ENCODE assay signal across 13 cellular contexts in genomic region chr17:7249219-7249618, GRCh38. TPM values are rescaled to one million over a fixed set of nuclear protein-coding genes. Genes with fewer than 3 reads are reported as not detected.
DNase-seq lines count a peak whose midpoint lies in the region; ATAC-seq and TF ChIP-seq lines count a peak whose summit lies in the region.
"Had no signal": no experiment of that assay in that cellular context is flagged by ENCODE, and none has a peak within 500 bp of the region (broad histone marks: within the 10 kb centered on the region; RNA-seq: fewer than 3 reads in every experiment).

No MANE protein-coding gene starts in this region.

- no peak overlapping the region for H2BK12ac ChIP-seq in mesenchymal stem cell (ENCODE audit: low read length in 2 of 2)

- no peak overlapping the region for H2AK5ac ChIP-seq in mesenchymal stem cell (ENCODE audit: low read length, severe bottlenecking)

- POLR2A ChIA-PET in Caco-2 (lab: Charles Lee): no interaction called here
- POLR2A ChIA-PET in activated CD4-positive, alpha-beta memory T cell treated with anti-CD3 and anti-CD28 coated beads for 36 hours (lab: Charles Lee): interaction anchor here (1.0 to 1.6 kb wide), 3 partner anchors 8 to 11 kb away, joined by 3 to 6 read pairs (median 4); no protein-coding TSS in a partner anchor

- H3K23ac ChIP-seq in mesenchymal stem cell (ENCODE audit: low read length in 2 of 2): no peak overlapping the region

- no peak overlapping the region for H4K91ac ChIP-seq in mesenchymal stem cell (ENCODE audit: low read length)

- no TSS peak for BruUV-seq in Caco-2 (replicated peaks; lab: Mats Ljungman, UMichigan)

- H3K4ac ChIP-seq in mesenchymal stem cell (ENCODE audit: low read depth in 1 of 2, low read length in 2 of 2): no peak overlapping the region

- peaks cover 54% of the 10 kb centered on the region for H3K36me3 Mint-ChIP-seq in Caco-2 (ENCODE audit: insufficient read depth, unreplicated experiment)
- peaks cover 26% of the 10 kb centered on the region for H3K36me3 Mint-ChIP-seq in activated CD4-positive, alpha-beta memory T cell treated with anti-CD3 and anti-CD28 coated beads for 36 hours

- no peaks in the 10 kb centered on the region for H3K27me3 Mint-ChIP-seq in Caco-2 (ENCODE audit: insufficient read depth, unreplicated experiment)
- H3K27me3 Mint-ChIP-seq in activated CD4-positive, alpha-beta memory T cell treated with anti-CD3 and anti-CD28 coated beads for 36 hours: no peaks in the 10 kb centered on the region

- no peak overlapping the region for H3K14ac ChIP-seq in mesenchymal stem cell (ENCODE audit: low read length in 2 of 2)

- intact Hi-C loops in Caco-2 (cut with micrococcal nuclease; ENCODE audit: unreplicated experiment): no loop called here
- intact Hi-C loops in activated CD4-positive, alpha-beta memory T cell treated with anti-CD3 and anti-CD28 coated beads for 36 hours (cut with micrococcal nuclease): no loop called here

- H3K4me1 ChIP-seq in Caco-2: no peaks in the 10 kb centered on the region
- H3K4me1 ChIP-seq in mesenchymal stem cell (ENCODE audit: control insufficient read depth, insufficient read depth, low read depth, low read length): peaks cover 15% of the 10 kb centered on the region

- H4K8ac ChIP-seq in mesenchymal stem cell (ENCODE audit: low read length): no peak overlapping the region

- H2BK120ac ChIP-seq in mesenchymal stem cell (ENCODE audit: low read depth, low read length): no peak overlapping the region

- peaks cover 11% of the 10 kb centered on the region for H3K4me1 Mint-ChIP-seq in Caco-2 (ENCODE audit: low read depth, unreplicated experiment)
- H3K4me1 Mint-ChIP-seq in activated CD4-positive, alpha-beta memory T cell treated with anti-CD3 and anti-CD28 coated beads for 36 hours (ENCODE audit: low read depth): peaks cover 42% of the 10 kb centered on the region

- no peak overlapping the region for H3K27ac Mint-ChIP-seq in Caco-2 (ENCODE audit: unreplicated experiment)
- peak overlapping the region; percentile 46 for H3K27ac Mint-ChIP-seq in activated CD4-positive, alpha-beta memory T cell treated with anti-CD3 and anti-CD28 coated beads for 36 hours

- H3K36me3 ChIP-seq in Caco-2 (ENCODE audit: control insufficient read depth, insufficient read depth, low read length) (no peaks in the 10 kb centered on the region), mesenchymal stem cell (ENCODE audit: control insufficient read depth in 1 of 2, insufficient read depth in 2 of 2, low read depth in 1 of 2, low read length in 2 of 2) (peaks cover 19 to 28% of the 10 kb centered on the region in 2 experiments)

- CTCF ChIA-PET in Caco-2 (lab: Charles Lee): no interaction called here
- CTCF ChIA-PET in activated CD4-positive, alpha-beta memory T cell treated with anti-CD3 and anti-CD28 coated beads for 36 hours (lab: Charles Lee): interaction anchor here (1.4 to 2.0 kb wide), 3 partner anchors 10 to 47 kb away, joined by 3 to 7 read pairs (median 4); partner anchors contain the start of gene PHF23

- peak overlapping the region; percentile 44 for H3K4me3 Mint-ChIP-seq in Caco-2 (ENCODE audit: unreplicated experiment)
- peak overlapping the region; percentile 43 for H3K4me3 Mint-ChIP-seq in activated CD4-positive, alpha-beta memory T cell treated with anti-CD3 and anti-CD28 coated beads for 36 hours

- no peak overlapping the region for H2BK5ac ChIP-seq in mesenchymal stem cell (ENCODE audit: low read depth, low read length, poor library complexity, severe bottlenecking)

- no peak overlapping the region for H2AFZ ChIP-seq in mesenchymal stem cell (ENCODE audit: low read depth, low read length)

- no peak for TF ChIP-seq CTCF in 22Rv1 (IDR thresholded peaks at IDR 0.05)
- TF ChIP-seq CTCF in Caco-2 (IDR thresholded peaks at IDR 0.05; ENCODE audit: insufficient read depth in 1 of 2, low read depth in 1 of 2, low read length in 1 of 2, severe bottlenecking in 1 of 2, unreplicated experiment in 1 of 2): no peak

- no peak overlapping the region for H2BK15ac ChIP-seq in mesenchymal stem cell (ENCODE audit: low read depth, poor library complexity, severe bottlenecking)

- H3K27me3 ChIP-seq in Caco-2 (replicated peaks; ENCODE audit: control insufficient read depth, insufficient read depth, low read length): no peaks in the 10 kb centered on the region
- no peaks in the 10 kb centered on the region for H3K27me3 ChIP-seq in mesenchymal stem cell (ENCODE audit: control insufficient read depth in 1 of 2, insufficient read depth in 1 of 2, low read length in 2 of 2)
- H3K27me3 ChIP-seq: esophagus muscularis mucosa had no signal

- no peak overlapping the region for H3K18ac ChIP-seq in mesenchymal stem cell (ENCODE audit: low read depth in 1 of 2, low read length in 2 of 2)

- peaks cover 11% of the 10 kb centered on the region for H3K79me1 ChIP-seq in mesenchymal stem cell (replicated peaks; ENCODE audit: low read length, poor library complexity, severe bottlenecking)

- ATAC-seq in GM21528 (IDR thresholded peaks at IDR 0.05; ENCODE audit: low FRiP score, unreplicated experiment): no peak
- no peak for ATAC-seq in GM18909 (IDR thresholded peaks at IDR 0.05; ENCODE audit: poor library complexity, unreplicated experiment)
- ATAC-seq: left colon, sciatic nerve had no signal

- peak overlapping the region; percentile 43 for H3K9ac ChIP-seq in mesenchymal stem cell (ENCODE audit: low read length)

- no peak overlapping the region for H3K4me3 ChIP-seq in Caco-2 (ENCODE audit: low read depth, low read length)
- peak overlapping the region in 1 of 2 experiments; percentile 14 for H3K4me3 ChIP-seq in mesenchymal stem cell (ENCODE audit: insufficient read depth in 1 of 2, low read depth in 1 of 2, low read length in 2 of 2)

- H3K27ac ChIP-seq in 22Rv1 (peak overlapping the region; percentile 99), mesenchymal stem cell (ENCODE audit: low read length, poor library complexity, severe bottlenecking) (no peak overlapping the region)

- DNase-seq in Caco-2 (no peak), mesenchymal stem cell (no peak), NCI-H510A treated with DMSO at 0.1 percent for 48 hours (lab: John Stamatoyannopoulos, UW) (no peak), NCI-H1092 (lab: John Stamatoyannopoulos, UW) (no peak)
- no peak for DNase-seq in activated CD4-positive, alpha-beta memory T cell treated with anti-CD3 and anti-CD28 coated beads for 36 hours
- DNase-seq: DMS 273 treated with DMSO at 0.1 percent for 48 hours, left colon, NCI-H1092 treated with DMSO at 0.1 percent for 48 hours had no signal

- WGBS in mesenchymal stem cell: 92% methylated on average over 6 of the region's 6 CpGs

- H3K9me3 ChIP-seq in Caco-2: no peaks in the 10 kb centered on the region
- H3K9me3 ChIP-seq in mesenchymal stem cell (ENCODE audit: control insufficient read depth, low read length): no peaks in the 10 kb centered on the region
- H3K9me3 ChIP-seq: esophagus muscularis mucosa had no signal

- H3K4me2 ChIP-seq in mesenchymal stem cell (ENCODE audit: low read length, poor library complexity, severe bottlenecking): no peak overlapping the region

- H3K9me3 Mint-ChIP-seq in Caco-2 (ENCODE audit: unreplicated experiment): no peaks in the 10 kb centered on the region
- no peaks in the 10 kb centered on the region for H3K9me3 Mint-ChIP-seq in activated CD4-positive, alpha-beta memory T cell treated with anti-CD3 and anti-CD28 coated beads for 36 hours

RNA-seq across cellular contexts. Expression of gene CTDNEP1, which starts 2.3 kb away (rescaled TPM):
- 68.6 and 71.1 TPM in 2 replicates for total RNA-seq in Caco-2 (2022)
- 100 to 1,000 TPM; 155 to 164 TPM for total RNA-seq in activated CD4-positive, alpha-beta memory T cell treated with anti-CD3 and anti-CD28 coated beads for 36 hours
- 136 TPM for polyA plus RNA-seq in mesenchymal stem cell (2013, experiment 1 of 2)
- 141 TPM for polyA plus RNA-seq in mesenchymal stem cell (2013, experiment 2 of 2)

RNA-seq across cellular contexts. Expression of gene ELP5, which starts 2.8 kb away (rescaled TPM):
- total RNA-seq in Caco-2 (2022): 43.2 and 43.3 TPM in 2 replicates
- total RNA-seq in activated CD4-positive, alpha-beta memory T cell treated with anti-CD3 and anti-CD28 coated beads for 36 hours: 10 to 100 TPM; 49.6 to 52.4 TPM
- 36.8 TPM for polyA plus RNA-seq in mesenchymal stem cell (2013, experiment 1 of 2)
- polyA plus RNA-seq in mesenchymal stem cell (2013, experiment 2 of 2): 39.0 TPM

RNA-seq across cellular contexts. Expression of gene GABARAP, which starts 7.0 kb away (rescaled TPM):
- total RNA-seq in Caco-2 (2022): 129 and 140 TPM in 2 replicates
- 100 to 1,000 TPM; 188 to 199 TPM for total RNA-seq in activated CD4-positive, alpha-beta memory T cell treated with anti-CD3 and anti-CD28 coated beads for 36 hours
- polyA plus RNA-seq in mesenchymal stem cell (2013, experiment 1 of 2): 1,180 TPM
- 1,203 TPM for polyA plus RNA-seq in mesenchymal stem cell (2013, experiment 2 of 2)

RNA-seq across cellular contexts. Expression of gene PHF23, which starts 10.0 kb away (rescaled TPM):
- total RNA-seq in Caco-2 (2022): 20.5 and 20.6 TPM in 2 replicates
- 10 to 100 TPM; 24.0 to 28.7 TPM for total RNA-seq in activated CD4-positive, alpha-beta memory T cell treated with anti-CD3 and anti-CD28 coated beads for 36 hours
- 117 TPM for polyA plus RNA-seq in mesenchymal stem cell (2013, experiment 1 of 2)
- 119 TPM for polyA plus RNA-seq in mesenchymal stem cell (2013, experiment 2 of 2)

RNA-seq across cellular contexts. Expression of gene CLDN7, which starts 13.1 kb away (rescaled TPM):
- 111 and 115 TPM in 2 replicates for total RNA-seq in Caco-2 (2022)
- 1 to 10 TPM; 1.5 to 1.6 TPM for total RNA-seq in activated CD4-positive, alpha-beta memory T cell treated with anti-CD3 and anti-CD28 coated beads for 36 hours
- 2.6 TPM for polyA plus RNA-seq in mesenchymal stem cell (2013, experiment 1 of 2)
- polyA plus RNA-seq in mesenchymal stem cell (2013, experiment 2 of 2): 1.9 TPM
